In genomic region chr14:68748260-68748659, GRCh38 we compare ENCODE assay signal across 17 cellular contexts.
"Had no signal": no experiment of that assay in that cellular context is flagged by ENCODE, and none has a peak within 500 bp of the region (broad histone marks: within the 10 kb centered on the region; RNA-seq: fewer than 3 reads in every experiment).

No MANE protein-coding gene starts in this region.

- H3K36me3 Mint-ChIP-seq: memory B cell, naive B cell had no signal

- H3K9me3 ChIP-seq: colonic mucosa, left lung, lower lobe of right lung, ovary, right atrium auricular region, upper lobe of left lung had no signal

- H3K4me1 ChIP-seq: colonic mucosa had no signal

- FAIRE-seq: keratinocyte, small intestine had no signal

- DNase-seq: colonic mucosa; dermis blood vessel endothelial cell; foreskin keratinocyte; immature natural killer cell; left lung; lower lobe of right lung; naive B cell; nephron progenitor cell; nucleus accumbens; ovary; small intestine; stimulated activated CD4-positive, alpha-beta T cell treated with anti-CD3 and anti-CD28 coated beads, Interleukin-12 subunit alpha, Interleukin-12 subunit beta, amount 100 ng/mL, for 4 hours; stimulated activated naive CD4-positive, alpha-beta T cell treated with Interleukin-2 at 50 U/mL for 16 hours; upper lobe of left lung had no signal

- H3K27ac Mint-ChIP-seq: immature natural killer cell, memory B cell had no signal

- H3K4me3 ChIP-seq: colonic mucosa, left lung, lower lobe of right lung, ovary, right atrium auricular region, upper lobe of left lung had no signal

- H3K27me3 ChIP-seq: colonic mucosa, foreskin keratinocyte, ovary, right atrium auricular region, upper lobe of left lung had no signal

- H3K4me1 Mint-ChIP-seq: immature natural killer cell had no signal

- H3K27ac ChIP-seq: colonic mucosa, foreskin keratinocyte, left lung, lower lobe of right lung, ovary, right atrium auricular region, upper lobe of left lung had no signal

- H3K9me3 Mint-ChIP-seq: immature natural killer cell, memory B cell, naive B cell, nephron progenitor cell had no signal

- H3K27me3 Mint-ChIP-seq: memory B cell, naive B cell had no signal

- H3K4me3 Mint-ChIP-seq: immature natural killer cell, memory B cell, nephron progenitor cell had no signal

- H3K36me3 ChIP-seq: colonic mucosa, left lung, lower lobe of right lung, ovary, right atrium auricular region, upper lobe of left lung had no signal
